ENCODE assay signal across 28 cellular contexts in genomic region chr2:216405588-216405987, GRCh38. TPM values are rescaled to one million over a fixed set of nuclear protein-coding genes. Genes with fewer than 3 reads are reported as not detected.
"Had no signal": no experiment of that assay in that cellular context is flagged by ENCODE, and none has a peak within 500 bp of the region (broad histone marks: within the 10 kb centered on the region; RNA-seq: fewer than 3 reads in every experiment).

No MANE protein-coding gene starts in this region.

- H3K4me2 ChIP-seq: smooth muscle cell had no signal

- H3K9me3 ChIP-seq: esophagus muscularis mucosa, pancreas, psoas muscle, stomach, tibial artery, upper lobe of right lung had no signal

- H3K27ac ChIP-seq: esophagus muscularis mucosa, foreskin keratinocyte, pancreas, psoas muscle, stomach, tibial artery, upper lobe of right lung had no signal

- H3K27me3 ChIP-seq: foreskin keratinocyte, upper lobe of right lung had no signal

- FAIRE-seq: islet of Langerhans, pancreas had no signal

- DNase-seq: activated CD4-positive, alpha-beta memory T cell treated with anti-CD3 and anti-CD28 coated beads for 36 hours; activated CD4-positive, alpha-beta T cell treated with anti-CD3 and anti-CD28 coated beads, Interleukin-2, amount 10 ng/mL, durations not matched to agents 24 days and 14 days; activated CD4-positive, CD25-positive, alpha-beta regulatory T cell treated with anti-CD3 and anti-CD28 coated beads, Interleukin-2, amount 50 U/mL, for 72 hours; activated CD8-positive, alpha-beta memory T cell treated with anti-CD3 and anti-CD28 coated beads, Interleukin-2, amount 50 U/mL, for 4 hours; activated gamma-delta T cell treated with Interleukin-2 at 50 U/mL for 16 hours; activated naive CD4-positive, alpha-beta T cell treated with anti-CD3 and anti-CD28 coated beads, Interleukin-2, amount 50 U/mL, for 16 hours; activated T-cell treated with anti-CD3 and anti-CD28 coated beads, Interleukin-2, amount 50 U/mL, for 24 hours; amniotic stem cell; central memory CD4-positive, alpha-beta T cell; foreskin keratinocyte; left cardiac atrium; left ventricle myocardium superior; pancreas; psoas muscle; stimulated activated CD4-positive, alpha-beta T cell treated with anti-CD3 and anti-CD28 coated beads, Interleukin-1b, Interleukin-23, amount 100 ng/mL, for 48 hours; stimulated activated CD4-positive, alpha-beta T cell treated with anti-CD3 and anti-CD28 coated beads, Interleukin-4, amount 100 ng/mL, for 4 hours; stimulated activated CD8-positive, alpha-beta memory T cell treated with anti-CD3 and anti-CD28 coated beads, Interleukin-4, amount 100 ng/mL, for 48 hours; stimulated activated naive B cell treated with anti-CD40 and anti-IgM and Interleukin-4, amounts not matched to agents 10 μg/mL and 1 μg/mL and 100 μg/mL, for 72 hours; stomach; T-helper 17 cell; T1000; tibial artery; upper lobe of right lung had no signal

- H3K4me1 ChIP-seq: esophagus muscularis mucosa, pancreas, psoas muscle, stomach, tibial artery, upper lobe of right lung had no signal

- H3K36me3 ChIP-seq: esophagus muscularis mucosa, pancreas, stomach, tibial artery, upper lobe of right lung had no signal

- ATAC-seq: activated T-helper 17 cell treated with anti-CD3 and anti-CD28 coated beads, Interleukin-2, amount 50 U/mL, for 72 hours; foreskin keratinocyte; left cardiac atrium; left ventricle myocardium superior; pancreas; psoas muscle; stimulated activated naive B cell treated with anti-CD40 and anti-IgM and Interleukin-4, amounts not matched to agents 10 μg/mL and 1 μg/mL and 100 μg/mL, for 72 hours; T-helper 17 cell; upper lobe of right lung had no signal

- H3K4me3 ChIP-seq: esophagus muscularis mucosa, pancreas, psoas muscle, smooth muscle cell, stomach, tibial artery, upper lobe of right lung had no signal

RNA-seq across cellular contexts. Expression of gene MARCHF4, which starts 33.3 kb away (rescaled TPM):
- total RNA-seq: activated CD4-positive, alpha-beta memory T cell treated with anti-CD3 and anti-CD28 coated beads for 36 hours; activated CD4-positive, alpha-beta T cell treated with anti-CD3 and anti-CD28 coated beads, Interleukin-2, amount 10 ng/mL, durations not matched to agents 24 days and 14 days; activated CD8-positive, alpha-beta memory T cell treated with anti-CD3 and anti-CD28 coated beads for 36 hours; activated T-helper 17 cell treated with anti-CD3 and anti-CD28 coated beads, Interleukin-2, amount 50 U/mL, for 72 hours; esophagus muscularis mucosa; left ventricle myocardium superior; psoas muscle; T-helper 17 cell had no signal
